Comparison of ENCODE assay signal across 8 cellular contexts in the genomic region with DNA sequence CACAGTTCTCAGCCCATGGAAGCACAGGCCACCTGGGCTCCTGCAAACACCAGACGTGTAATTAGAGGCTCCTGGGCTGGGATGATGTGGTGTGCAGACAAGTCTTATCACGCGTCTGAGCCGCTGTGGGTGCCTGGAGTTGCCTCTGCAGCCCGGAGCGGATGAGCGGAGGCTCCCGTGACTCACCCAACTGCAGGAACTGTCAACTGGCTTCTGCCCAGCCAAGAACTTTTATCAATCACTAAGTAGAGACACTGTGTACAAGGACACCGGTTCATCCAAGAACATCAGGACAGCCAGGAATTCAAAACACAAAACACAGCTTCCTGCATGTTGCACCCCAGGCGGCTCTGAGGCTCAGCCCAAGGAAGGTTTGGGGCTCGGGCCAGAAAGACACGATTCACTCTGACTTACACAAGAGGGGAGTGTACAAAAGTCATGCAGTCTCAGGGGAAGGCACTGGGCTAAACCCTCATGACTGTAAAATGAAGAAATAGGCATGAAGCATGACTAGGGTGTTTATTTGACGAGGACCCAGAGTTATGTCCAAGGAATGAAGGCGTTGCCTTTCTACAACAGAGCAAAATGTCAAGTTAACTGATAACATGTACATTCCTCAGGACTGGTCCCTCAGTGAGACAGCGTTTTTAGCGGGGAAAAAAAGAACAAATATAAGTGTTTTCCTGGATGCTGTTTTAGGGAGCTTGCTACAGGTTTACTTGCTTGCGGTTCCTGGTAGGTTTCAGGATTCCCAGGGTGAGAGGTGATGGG. TPM values are rescaled to one million over a fixed set of nuclear protein-coding genes. Genes with fewer than 3 reads are reported as not detected.
A peak's percentile ranks its signal among the peaks of the same experiment; 100 is the strongest.
DNase-seq lines count a peak whose midpoint lies in the region; ATAC-seq and TF ChIP-seq lines count a peak whose summit lies in the region.

No MANE protein-coding gene starts in this region.

- 82% methylated on average over 17 of the region's 17 CpGs for WGBS in HUES64
- WGBS in gastroesophageal sphincter (ENCODE audit: low coverage in 1 of 2), 2 donors, result 19 to 24% methylated on average over 5 of the region's 17 CpGs

- H3K9me3 ChIP-seq in HUES64 (ENCODE audit: insufficient read depth, low read depth, low read length), result no peaks in the 10 kb centered on the region
- no peaks in the 10 kb centered on the region for H3K9me3 ChIP-seq in gastroesophageal sphincter

- peak in 1 of 2 donors; percentile 7 for TF ChIP-seq POLR2A in gastroesophageal sphincter (IDR thresholded peaks at IDR 0.05)

- TF ChIP-seq EP300 in gastroesophageal sphincter (IDR thresholded peaks at IDR 0.05), result no peak

- H3K27me3 ChIP-seq in HUES64 (ENCODE audit: insufficient read depth, low read length) (no peaks in the 10 kb centered on the region), gastroesophageal sphincter (no peaks in the 10 kb centered on the region)

- peaks cover 21% of the 10 kb centered on the region for H3K4me1 ChIP-seq in HUES64 (ENCODE audit: insufficient read depth, low read length)
- H3K4me1 ChIP-seq in gastroesophageal sphincter, result peaks cover 2 to 54% (median 12%) of the 10 kb centered on the region in 3 donors

- DNase-seq in A172 (ENCODE audit: low spot score) (peak; percentile 85), retina (peak; percentile 24)

- H3K4me3 ChIP-seq in HUES64 (ENCODE audit: low read length), result no peak overlapping the region
- no peak overlapping the region for H3K4me3 ChIP-seq in gastroesophageal sphincter

- H3K9ac ChIP-seq in HUES64 (ENCODE audit: low read depth, low read length), result no peak overlapping the region

- TF ChIP-seq CTCF in gastroesophageal sphincter (IDR thresholded peaks at IDR 0.05), result peak in 2 of 4 experiments; percentile 2 to 3

- H3K36me3 ChIP-seq in HUES64 (ENCODE audit: insufficient read depth, low read length) (peaks cover 6% of the 10 kb centered on the region; the same call in 1 of the 2 replicates), gastroesophageal sphincter (peaks cover 0 to 20% of the 10 kb centered on the region in 2 donors)

- H3K27ac ChIP-seq in HUES64 (ENCODE audit: low read depth, low read length) (peak overlapping the region; percentile 72), gastroesophageal sphincter (peak overlapping the region; percentile 82 to 86 (median 86))

- ATAC-seq in SK-N-SH treated with all-trans-retinoic acid at 6 μM for 48 hours, result peak; percentile 76
- peak; percentile 93 for ATAC-seq in gastroesophageal sphincter
- ATAC-seq in GM18520 (IDR thresholded peaks at IDR 0.05; ENCODE audit: unreplicated experiment), result no peak
- no peak for ATAC-seq in GM18858 (IDR thresholded peaks at IDR 0.05; ENCODE audit: unreplicated experiment)
- no peak for ATAC-seq in HG03039 (IDR thresholded peaks at IDR 0.05; ENCODE audit: unreplicated experiment)

TF ChIP-seq in SK-N-SH treated with all-trans-retinoic acid at 6 μM for 48 hours, 23 proteins besides CTCF, POLR2A, EP300 and RAD21:
- TF ChIP-seq, protein P1, sequence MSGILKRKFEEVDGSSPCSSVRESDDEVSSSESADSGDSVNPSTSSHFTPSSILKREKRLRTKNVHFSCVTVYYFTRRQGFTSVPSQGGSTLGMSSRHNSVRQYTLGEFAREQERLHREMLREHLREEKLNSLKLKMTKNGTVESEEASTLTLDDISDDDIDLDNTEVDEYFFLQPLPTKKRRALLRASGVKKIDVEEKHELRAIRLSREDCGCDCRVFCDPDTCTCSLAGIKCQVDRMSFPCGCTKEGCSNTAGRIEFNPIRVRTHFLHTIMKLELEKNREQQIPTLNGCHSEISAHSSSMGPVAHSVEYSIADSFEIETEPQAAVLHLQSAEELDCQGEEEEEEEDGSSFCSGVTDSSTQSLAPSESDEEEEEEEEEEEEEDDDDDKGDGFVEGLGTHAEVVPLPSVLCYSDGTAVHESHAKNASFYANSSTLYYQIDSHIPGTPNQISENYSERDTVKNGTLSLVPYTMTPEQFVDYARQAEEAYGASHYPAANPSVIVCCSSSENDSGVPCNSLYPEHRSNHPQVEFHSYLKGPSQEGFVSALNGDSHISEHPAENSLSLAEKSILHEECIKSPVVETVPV (CRISPR knock-in tag; IDR thresholded peaks at IDR 0.05), result no peak
- TF ChIP-seq TCF4 (CRISPR knock-in tag; IDR thresholded peaks at IDR 0.05; ENCODE audit: borderline replicate concordance) (no peak; the same call in 1 of the 2 replicates), ARNTL (CRISPR knock-in tag; IDR thresholded peaks at IDR 0.05; ENCODE audit: borderline replicate concordance, low read depth) (0 out of 2 replicates have a peak, but pooled peaks have one; percentile 29), GLIS3 (CRISPR knock-in tag; IDR thresholded peaks at IDR 0.05) (no peak), OSR1 (CRISPR knock-in tag; IDR thresholded peaks at IDR 0.05) (no peak), TOX (CRISPR knock-in tag; IDR thresholded peaks at IDR 0.05; ENCODE audit: borderline replicate concordance) (no peak), CSDC2 (CRISPR knock-in tag; IDR thresholded peaks at IDR 0.05) (no peak), ZNF8 (CRISPR knock-in tag; IDR thresholded peaks at IDR 0.05) (no peak), ISL1 (CRISPR knock-in tag; IDR thresholded peaks at IDR 0.05) (no peak), ZNF565 (CRISPR knock-in tag; conservative IDR thresholded peaks at IDR 0.05; ENCODE audit: low read depth) (no peak), RARB (CRISPR knock-in tag; IDR thresholded peaks at IDR 0.05) (no peak), ZFP3 (CRISPR knock-in tag; IDR thresholded peaks at IDR 0.05) (0 out of 2 replicates have a peak, but pooled peaks have one; percentile 25)
- TF ChIP-seq, protein P2, sequence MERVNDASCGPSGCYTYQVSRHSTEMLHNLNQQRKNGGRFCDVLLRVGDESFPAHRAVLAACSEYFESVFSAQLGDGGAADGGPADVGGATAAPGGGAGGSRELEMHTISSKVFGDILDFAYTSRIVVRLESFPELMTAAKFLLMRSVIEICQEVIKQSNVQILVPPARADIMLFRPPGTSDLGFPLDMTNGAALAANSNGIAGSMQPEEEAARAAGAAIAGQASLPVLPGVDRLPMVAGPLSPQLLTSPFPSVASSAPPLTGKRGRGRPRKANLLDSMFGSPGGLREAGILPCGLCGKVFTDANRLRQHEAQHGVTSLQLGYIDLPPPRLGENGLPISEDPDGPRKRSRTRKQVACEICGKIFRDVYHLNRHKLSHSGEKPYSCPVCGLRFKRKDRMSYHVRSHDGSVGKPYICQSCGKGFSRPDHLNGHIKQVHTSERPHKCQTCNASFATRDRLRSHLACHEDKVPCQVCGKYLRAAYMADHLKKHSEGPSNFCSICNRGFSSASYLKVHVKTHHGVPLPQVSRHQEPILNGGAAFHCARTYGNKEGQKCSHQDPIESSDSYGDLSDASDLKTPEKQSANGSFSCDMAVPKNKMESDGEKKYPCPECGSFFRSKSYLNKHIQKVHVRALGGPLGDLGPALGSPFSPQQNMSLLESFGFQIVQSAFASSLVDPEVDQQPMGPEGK (CRISPR knock-in tag; IDR thresholded peaks at IDR 0.05; ENCODE audit: borderline replicate concordance), result no peak
- TF ChIP-seq, protein P3, sequence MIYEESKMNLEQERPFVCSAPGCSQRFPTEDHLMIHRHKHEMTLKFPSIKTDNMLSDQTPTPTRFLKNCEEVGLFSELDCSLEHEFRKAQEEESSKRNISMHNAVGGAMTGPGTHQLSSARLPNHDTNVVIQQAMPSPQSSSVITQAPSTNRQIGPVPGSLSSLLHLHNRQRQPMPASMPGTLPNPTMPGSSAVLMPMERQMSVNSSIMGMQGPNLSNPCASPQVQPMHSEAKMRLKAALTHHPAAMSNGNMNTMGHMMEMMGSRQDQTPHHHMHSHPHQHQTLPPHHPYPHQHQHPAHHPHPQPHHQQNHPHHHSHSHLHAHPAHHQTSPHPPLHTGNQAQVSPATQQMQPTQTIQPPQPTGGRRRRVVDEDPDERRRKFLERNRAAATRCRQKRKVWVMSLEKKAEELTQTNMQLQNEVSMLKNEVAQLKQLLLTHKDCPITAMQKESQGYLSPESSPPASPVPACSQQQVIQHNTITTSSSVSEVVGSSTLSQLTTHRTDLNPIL (CRISPR knock-in tag; IDR thresholded peaks at IDR 0.05; ENCODE audit: low read depth), result no peak
- TF ChIP-seq, protein P4, sequence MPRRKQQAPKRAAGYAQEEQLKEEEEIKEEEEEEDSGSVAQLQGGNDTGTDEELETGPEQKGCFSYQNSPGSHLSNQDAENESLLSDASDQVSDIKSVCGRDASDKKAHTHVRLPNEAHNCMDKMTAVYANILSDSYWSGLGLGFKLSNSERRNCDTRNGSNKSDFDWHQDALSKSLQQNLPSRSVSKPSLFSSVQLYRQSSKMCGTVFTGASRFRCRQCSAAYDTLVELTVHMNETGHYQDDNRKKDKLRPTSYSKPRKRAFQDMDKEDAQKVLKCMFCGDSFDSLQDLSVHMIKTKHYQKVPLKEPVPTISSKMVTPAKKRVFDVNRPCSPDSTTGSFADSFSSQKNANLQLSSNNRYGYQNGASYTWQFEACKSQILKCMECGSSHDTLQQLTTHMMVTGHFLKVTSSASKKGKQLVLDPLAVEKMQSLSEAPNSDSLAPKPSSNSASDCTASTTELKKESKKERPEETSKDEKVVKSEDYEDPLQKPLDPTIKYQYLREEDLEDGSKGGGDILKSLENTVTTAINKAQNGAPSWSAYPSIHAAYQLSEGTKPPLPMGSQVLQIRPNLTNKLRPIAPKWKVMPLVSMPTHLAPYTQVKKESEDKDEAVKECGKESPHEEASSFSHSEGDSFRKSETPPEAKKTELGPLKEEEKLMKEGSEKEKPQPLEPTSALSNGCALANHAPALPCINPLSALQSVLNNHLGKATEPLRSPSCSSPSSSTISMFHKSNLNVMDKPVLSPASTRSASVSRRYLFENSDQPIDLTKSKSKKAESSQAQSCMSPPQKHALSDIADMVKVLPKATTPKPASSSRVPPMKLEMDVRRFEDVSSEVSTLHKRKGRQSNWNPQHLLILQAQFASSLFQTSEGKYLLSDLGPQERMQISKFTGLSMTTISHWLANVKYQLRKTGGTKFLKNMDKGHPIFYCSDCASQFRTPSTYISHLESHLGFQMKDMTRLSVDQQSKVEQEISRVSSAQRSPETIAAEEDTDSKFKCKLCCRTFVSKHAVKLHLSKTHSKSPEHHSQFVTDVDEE (CRISPR knock-in tag; IDR thresholded peaks at IDR 0.05), result no peak

RNA-seq across cellular contexts. Expression of a gene that starts 21.1 kb away (rescaled TPM):
- 92.1 and 100 TPM in 2 replicates for total RNA-seq in A172 (2014; rRNA removed; shearing (Covaris generic))
- polyA plus RNA-seq in HUES64 (2013, experiment 1 of 2), result 31.2 TPM
- 30.6 TPM for polyA plus RNA-seq in HUES64 (2013, experiment 2 of 2)
- 100 to 1,000 TPM; 344 to 570 (median 393) TPM for total RNA-seq in gastroesophageal sphincter

RNA-seq across cellular contexts. Expression of a gene that starts 43.5 kb away (rescaled TPM):
- 242 and 359 TPM in 2 replicates for total RNA-seq in A172 (2014; rRNA removed; shearing (Covaris generic))
- polyA plus RNA-seq in HUES64 (2013, experiment 1 of 2), result 314 TPM
- polyA plus RNA-seq in HUES64 (2013, experiment 2 of 2), result 307 TPM
- 100 to 1,000 TPM; 208 to 250 (median 224) TPM for total RNA-seq in gastroesophageal sphincter

Comparison
In these comparisons a context has a peak if more than half of its experiments do, and no peak if none do; other contexts are left out.
1. ATAC-seq: peak in SK-N-SH treated with all-trans-retinoic acid at 6 μM for 48 hours (single experiment) and gastroesophageal sphincter (single experiment); none in GM18520 (single experiment), GM18858 (single experiment) and HG03039 (single experiment).